18 cellular contexts compared by ENCODE assay signal in genomic region chr22:36900880-36901279, GRCh38. TPM values are rescaled to one million over a fixed set of nuclear protein-coding genes. Genes with fewer than 3 reads are reported as not detected.
DNase-seq lines count a peak whose midpoint lies in the region; ATAC-seq and TF ChIP-seq lines count a peak whose summit lies in the region.
"Had no signal": no experiment of that assay in that cellular context is flagged by ENCODE, and none has a peak within 500 bp of the region (broad histone marks: within the 10 kb centered on the region; RNA-seq: fewer than 3 reads in every experiment).

No MANE protein-coding gene starts in this region.

- no peak overlapping the region for H3K27ac Mint-ChIP-seq in activated T-cell treated with anti-CD3 and anti-CD28 coated beads, Interleukin-2, amount 50 U/mL, for 72 hours
- H3K27ac Mint-ChIP-seq: type B pancreatic cell had no signal

- peak overlapping the region; percentile 31 for H3K27ac ChIP-seq in suprapubic skin
- H3K27ac ChIP-seq: right lobe of liver, RWPE1 had no signal

- H3K27me3 Mint-ChIP-seq in activated T-cell treated with anti-CD3 and anti-CD28 coated beads, Interleukin-2, amount 50 U/mL, for 72 hours (ENCODE audit: low read depth): peaks cover 62% of the 10 kb centered on the region

- H3K4me3 ChIP-seq in NT2/D1 (ENCODE audit: insufficient read length, low read depth) (no peak overlapping the region), suprapubic skin (no peak overlapping the region)
- H3K4me3 ChIP-seq: right lobe of liver had no signal

- peaks cover 18% of the 10 kb centered on the region for H3K4me1 Mint-ChIP-seq in activated T-cell treated with anti-CD3 and anti-CD28 coated beads, Interleukin-2, amount 50 U/mL, for 72 hours (ENCODE audit: low read depth)

- peaks cover 10% of the 10 kb centered on the region for H3K4me1 ChIP-seq in NT2/D1 (ENCODE audit: insufficient read depth, insufficient read length)
- no peaks in the 10 kb centered on the region for H3K4me1 ChIP-seq in suprapubic skin
- H3K4me1 ChIP-seq: right lobe of liver had no signal

- H3K9ac ChIP-seq in NT2/D1 (ENCODE audit: insufficient read length, low read depth): peak overlapping the region; percentile 26

- TF ChIP-seq CTCF in suprapubic skin (IDR thresholded peaks at IDR 0.05): no peak

- no peak for DNase-seq in activated T-cell treated with anti-CD3 and anti-CD28 coated beads, Interleukin-2, amount 50 U/mL, for 72 hours
- DNase-seq in activated T-cell treated with anti-CD3 and anti-CD28 coated beads, Interleukin-2, amount 50 U/mL, for 48 hours: no peak
- peak; percentile 81 for DNase-seq in NT2/D1 (ENCODE audit: low read depth, low spot score)
- peak; percentile 85 for DNase-seq in iPS DF 19.7 (ENCODE audit: low read depth, low spot score)
- DNase-seq in suprapubic skin (ENCODE audit: low spot score in 2 of 2): no peak
- no peak for DNase-seq in EL
- no peak for DNase-seq in pons (ENCODE audit: low spot score)
- DNase-seq in DMS153 treated with DMSO at 0.1 percent for 48 hours (lab: John Stamatoyannopoulos, UW; ENCODE audit: unreplicated experiment): no peak
- DNase-seq: activated CD4-positive, alpha-beta T cell treated with anti-CD3 and anti-CD28 coated beads for 1 hour; amniotic stem cell; foreskin melanocyte; IMR-90; NCI-H2081; NCI-H69; right lobe of liver; stimulated activated CD4-positive, alpha-beta T cell treated with anti-CD3 and anti-CD28 coated beads, Interleukin-2, amount 100 ng/mL, for 24 hours had no signal

- no peak for TF ChIP-seq EP300 in suprapubic skin (IDR thresholded peaks at IDR 0.05)

- no peak for ATAC-seq in activated T-cell treated with anti-CD3 and anti-CD28 coated beads, Interleukin-2, amount 50 U/mL, for 72 hours (replicated peaks in 1 of 2)

- WGBS in suprapubic skin: 28% methylated on average over 4 of the region's 4 CpGs

- peak overlapping the region; percentile 15 to 51 for H3K4me3 Mint-ChIP-seq in activated T-cell treated with anti-CD3 and anti-CD28 coated beads, Interleukin-2, amount 50 U/mL, for 72 hours
- H3K4me3 Mint-ChIP-seq: type B pancreatic cell had no signal

- H3K9me3 ChIP-seq in NT2/D1 (ENCODE audit: insufficient read depth, low read length): peaks cover 16% of the 10 kb centered on the region; the same call in 1 of the 2 replicates
- H3K9me3 ChIP-seq in suprapubic skin: no peaks in the 10 kb centered on the region
- H3K9me3 ChIP-seq: right lobe of liver had no signal

- H3K36me3 ChIP-seq in NT2/D1 (ENCODE audit: insufficient read depth, insufficient read length, low read length) (no peaks in the 10 kb centered on the region), suprapubic skin (no peaks in the 10 kb centered on the region)
- H3K36me3 ChIP-seq: right lobe of liver had no signal

- TF ChIP-seq POLR2A in suprapubic skin (IDR thresholded peaks at IDR 0.05): no peak

- H3K9me3 Mint-ChIP-seq in activated T-cell treated with anti-CD3 and anti-CD28 coated beads, Interleukin-2, amount 50 U/mL, for 72 hours: peaks cover 2% of the 10 kb centered on the region in 2 donors
- H3K9me3 Mint-ChIP-seq: type B pancreatic cell had no signal

- H3K27me3 ChIP-seq in NT2/D1 (ENCODE audit: insufficient read depth, insufficient read length) (peaks cover 8% of the 10 kb centered on the region), suprapubic skin (peaks cover 12% of the 10 kb centered on the region)
- H3K27me3 ChIP-seq: right lobe of liver had no signal

- peaks cover 1 to 3% of the 10 kb centered on the region in 2 donors for H3K36me3 Mint-ChIP-seq in activated T-cell treated with anti-CD3 and anti-CD28 coated beads, Interleukin-2, amount 50 U/mL, for 72 hours (ENCODE audit: insufficient read depth in 2 of 2)
- H3K36me3 Mint-ChIP-seq: type B pancreatic cell had no signal

RNA-seq across cellular contexts. Expression of gene CSF2RB, which starts 12.5 kb away (rescaled TPM):
- total RNA-seq in activated T-cell treated with anti-CD3 and anti-CD28 coated beads, Interleukin-2, amount 50 U/mL, for 72 hours: 1 to 10 TPM; 1.8 to 3.8 TPM
- 10 to 100 TPM in 1 of 4 donors, 1 to 10 TPM in 3; 3.9 to 13.6 (median 4.7) TPM for total RNA-seq in suprapubic skin
- total RNA-seq: IMR-90 had no signal

RNA-seq across cellular contexts. Expression of gene NCF4, which starts 40.1 kb away (rescaled TPM):
- total RNA-seq in activated T-cell treated with anti-CD3 and anti-CD28 coated beads, Interleukin-2, amount 50 U/mL, for 72 hours: 10 to 100 TPM in 1 of 2 donors, 1 to 10 TPM in 1; 8.5 to 15.8 TPM
- total RNA-seq in suprapubic skin: 1 to 10 TPM; 1.1 to 4.5 (median 3.1) TPM
- total RNA-seq: IMR-90 had no signal

Comparison
In these comparisons a context has a peak if more than half of its experiments do, and no peak if none do; other contexts are left out.
1. DNase-seq: peak in NT2/D1 (single experiment) and iPS DF 19.7 (single experiment); none in activated T-cell treated with anti-CD3 and anti-CD28 coated beads, Interleukin-2, amount 50 U/mL, for 72 hours (0 of 2), activated T-cell treated with anti-CD3 and anti-CD28 coated beads, Interleukin-2, amount 50 U/mL, for 48 hours (0 of 2), suprapubic skin (0 of 2), EL (single experiment), pons (single experiment) and DMS153 treated with DMSO at 0.1 percent for 48 hours (single experiment).